In genomic region chr7:116087291-116087690, GRCh38 we compare ENCODE assay signal across 26 cellular contexts. TPM values are rescaled to one million over a fixed set of nuclear protein-coding genes. Genes with fewer than 3 reads are reported as not detected.
"Had no signal": no experiment of that assay in that cellular context is flagged by ENCODE, and none has a peak within 500 bp of the region (broad histone marks: within the 10 kb centered on the region; RNA-seq: fewer than 3 reads in every experiment).

No MANE protein-coding gene starts in this region.

- H3K36me3 ChIP-seq: heart left ventricle, neutrophil, ovary, right lobe of liver, transverse colon had no signal

- H3K27ac ChIP-seq: heart left ventricle, neutrophil, ovary, right lobe of liver, testis, transverse colon had no signal

- H3K4me1 ChIP-seq: heart left ventricle, right lobe of liver, testis, transverse colon had no signal

- DNase-seq: activated CD4-positive, alpha-beta memory T cell treated with anti-CD3 and anti-CD28 coated beads for 36 hours; activated CD4-positive, alpha-beta T cell treated with anti-CD3 and anti-CD28 coated beads, Interleukin-2, amount 10 ng/mL, durations not matched to agents 24 days and 14 days; activated CD4-positive, CD25-positive, alpha-beta regulatory T cell treated with anti-CD3 and anti-CD28 coated beads, Interleukin-2, amount 50 U/mL, for 72 hours; activated CD8-positive, alpha-beta memory T cell treated with anti-CD3 and anti-CD28 coated beads, Interleukin-2, amount 50 U/mL, for 4 hours; activated effector memory CD4-positive, alpha-beta T cell treated with anti-CD3 and anti-CD28 coated beads, Interleukin-2, amount 50 U/mL, for 16 hours; activated naive CD4-positive, alpha-beta T cell treated with anti-CD3 and anti-CD28 coated beads, Interleukin-2, amount 50 U/mL, for 16 hours; activated T-cell treated with anti-CD3 and anti-CD28 coated beads, Interleukin-2, amount 50 U/mL, for 1 hour; amniotic stem cell; caudate nucleus; cortex of kidney; effector memory CD8-positive, alpha-beta T cell; erythroblast; heart left ventricle; naive B cell; nephron progenitor cell; ovary; right lobe of liver; stimulated activated CD4-positive, alpha-beta T cell treated with anti-CD3 and anti-CD28 coated beads, Interleukin-2, amount 100 ng/mL, for 48 hours; stimulated activated naive CD8-positive, alpha-beta T cell treated with anti-CD3 and anti-CD28 coated beads, Interleukin-15, Interleukin-2, amounts not matched to agents 100 U/mL and 50 U/mL, for 24 hours; testis; transverse colon had no signal

- H3K9me3 ChIP-seq: heart left ventricle, neutrophil, ovary, right lobe of liver, testis, transverse colon had no signal

- H3K4me3 ChIP-seq: heart left ventricle, ovary, right lobe of liver, testis, transverse colon had no signal

- H3K27me3 ChIP-seq: neutrophil, ovary, right lobe of liver, testis, transverse colon had no signal

RNA-seq across cellular contexts. Expression of gene TFEC, which starts 56.7 kb away (rescaled TPM):
- total RNA-seq: activated CD4-positive, alpha-beta memory T cell treated with anti-CD3 and anti-CD28 coated beads for 36 hours; activated CD4-positive, alpha-beta T cell treated with anti-CD3 and anti-CD28 coated beads, Interleukin-2, amount 10 ng/mL, durations not matched to agents 24 days and 14 days; activated CD8-positive, alpha-beta memory T cell treated with anti-CD3 and anti-CD28 coated beads for 36 hours; activated T-helper 1 cell treated with anti-CD3 and anti-CD28 coated beads, Interleukin-12 subunit alpha, Interleukin-12 subunit beta, Interleukin-2, Interleukin-4 antibody, amounts not matched to agents 30 ng/mL and 10 ng/mL and 1 ng/mL, durations not matched to agents 14 hours and 24 hours and 36 hours; fibroblast of villous mesenchyme; progenitor cell of endocrine pancreas had no signal
